In genomic region chr7:116211913-116212596, GRCh38 we compare ENCODE assay signal across 8 cellular contexts. TPM values are rescaled to one million over a fixed set of nuclear protein-coding genes. Genes with fewer than 3 reads are reported as not detected.
A peak's percentile ranks its signal among the peaks of the same experiment; 100 is the strongest.
DNase-seq lines count a peak whose midpoint lies in the region; ATAC-seq, FAIRE-seq and TF ChIP-seq lines count a peak whose summit lies in the region.

No MANE protein-coding gene starts in this region.

- CTCF ChIA-PET in HEK293 (lab: Yijun Ruan, JAX), result interaction anchor here (0.7 to 4.5 kb wide), 7 partner anchors 11 to 1551 kb away, joined by 3 to 26 read pairs (median 3); no protein-coding TSS in a partner anchor

- no peak overlapping the region for H3K27ac Mint-ChIP-seq in glutamatergic neuron (ENCODE audit: unreplicated experiment)

- FAIRE-seq in TTC549 (lab: Jason Lieb, UNC), result peak; percentile 15

- H3K4me1 Mint-ChIP-seq in glutamatergic neuron (ENCODE audit: low read depth, unreplicated experiment), result peaks cover 8% of the 10 kb centered on the region

- intact Hi-C loops in spleen (cut with DNase I; ENCODE audit: low total_unique reads), result no loop called here

- no peaks in the 10 kb centered on the region for H3K36me3 Mint-ChIP-seq in glutamatergic neuron (ENCODE audit: unreplicated experiment)

- peak overlapping the region; percentile 79 for H3K4me3 ChIP-seq in HEK293 (ENCODE audit: low read depth, low read length)
- peak overlapping the region; percentile 63 to 89 (median 74) for H3K4me3 ChIP-seq in spleen

- H3K9me3 ChIP-seq in HEK293 (ENCODE audit: control insufficient read depth, insufficient read depth, low read depth, low read length) (no peaks in the 10 kb centered on the region), spleen (no peaks in the 10 kb centered on the region)

- H3K9me3 Mint-ChIP-seq in glutamatergic neuron (ENCODE audit: unreplicated experiment), result peaks cover 4% of the 10 kb centered on the region

- H3K27me3 ChIP-seq in spleen (replicated peaks in 1 of 7), result no peaks in the 10 kb centered on the region

- H3K4me1 ChIP-seq in HEK293 (ENCODE audit: control insufficient read depth, insufficient read depth, low read length) (peaks cover 10% of the 10 kb centered on the region), spleen (peaks cover 31 to 72% (median 54%) of the 10 kb centered on the region in 6 donors)

- TF ChIP-seq CTCF in HEK293 (tag by site-specific recombination; IDR thresholded peaks at IDR 0.05) (no peak), glutamatergic neuron (IDR thresholded peaks at IDR 0.05; ENCODE audit: partially characterized antibody, unreplicated experiment) (no peak), spleen (IDR thresholded peaks at IDR 0.05 in 8 of 11, conservative IDR thresholded peaks at IDR 0.05 in 3 of 11) (no peak), omental fat pad (IDR thresholded peaks at IDR 0.05) (no peak)

- no peak for ATAC-seq in omental fat pad (ENCODE audit: low FRiP score)
- ATAC-seq in GM18498 (IDR thresholded peaks at IDR 0.05; ENCODE audit: unreplicated experiment), result no peak

- peak overlapping the region; percentile 98 for H3K4me3 Mint-ChIP-seq in glutamatergic neuron (ENCODE audit: unreplicated experiment)

- peaks cover 9% of the 10 kb centered on the region for H3K27me3 Mint-ChIP-seq in glutamatergic neuron (ENCODE audit: unreplicated experiment)

- peak overlapping the region; percentile 95 for H3K27ac ChIP-seq in HEK293 (ENCODE audit: extremely low read depth, low read depth, low read length)
- peak overlapping the region in 7 of 8 donors; percentile 91 to 97 (median 96) for H3K27ac ChIP-seq in spleen

- H3K36me3 ChIP-seq in HEK293 (ENCODE audit: control insufficient read depth in 2 of 2, insufficient read depth in 1 of 2, low read length in 2 of 2), result no peaks in the 10 kb centered on the region
- no peaks in the 10 kb centered on the region for H3K36me3 ChIP-seq in spleen

- WGBS in spleen, 5 donors, result 36 to 51% (median 38%) methylated on average over 7 of the region's 7 CpGs

- DNase-seq in glutamatergic neuron (no peak), spleen (no peak), HuH-7.5 (ENCODE audit: low spot score) (no peak), omental fat pad (ENCODE audit: low spot score) (no peak), NCI-H1436 treated with DMSO at 0.1 percent for 48 hours (lab: John Stamatoyannopoulos, UW) (no peak)

- POLR2A ChIA-PET in HEK293 (lab: Yijun Ruan, JAX), result interaction anchor here (1.0 to 3.1 kb wide), 4 partner anchors 7 to 380 kb away, joined by 3 to 43 read pairs (median 8); no protein-coding TSS in a partner anchor

- TF ChIP-seq POLR2A in spleen (IDR thresholded peaks at IDR 0.05), result no peak

TF ChIP-seq in HEK293, 187 proteins besides CTCF, POLR2A, EP300 and RAD21:
- TF ChIP-seq ZNF335 (tag by site-specific recombination; conservative IDR thresholded peaks at IDR 0.05) (0 out of 2 replicates have a peak, but pooled peaks have one; percentile 15), SP7 (tag by site-specific recombination; IDR thresholded peaks at IDR 0.05) (peak; percentile 53; the same call in 1 of the 2 replicates), PRDM1 (tag by site-specific recombination; IDR thresholded peaks at IDR 0.05) (0 out of 2 replicates have a peak, but pooled peaks have one; percentile 4), ZNF23 (tag by site-specific recombination; IDR thresholded peaks at IDR 0.05; ENCODE audit: borderline replicate concordance) (no peak)
- TF ChIP-seq, protein P1, sequence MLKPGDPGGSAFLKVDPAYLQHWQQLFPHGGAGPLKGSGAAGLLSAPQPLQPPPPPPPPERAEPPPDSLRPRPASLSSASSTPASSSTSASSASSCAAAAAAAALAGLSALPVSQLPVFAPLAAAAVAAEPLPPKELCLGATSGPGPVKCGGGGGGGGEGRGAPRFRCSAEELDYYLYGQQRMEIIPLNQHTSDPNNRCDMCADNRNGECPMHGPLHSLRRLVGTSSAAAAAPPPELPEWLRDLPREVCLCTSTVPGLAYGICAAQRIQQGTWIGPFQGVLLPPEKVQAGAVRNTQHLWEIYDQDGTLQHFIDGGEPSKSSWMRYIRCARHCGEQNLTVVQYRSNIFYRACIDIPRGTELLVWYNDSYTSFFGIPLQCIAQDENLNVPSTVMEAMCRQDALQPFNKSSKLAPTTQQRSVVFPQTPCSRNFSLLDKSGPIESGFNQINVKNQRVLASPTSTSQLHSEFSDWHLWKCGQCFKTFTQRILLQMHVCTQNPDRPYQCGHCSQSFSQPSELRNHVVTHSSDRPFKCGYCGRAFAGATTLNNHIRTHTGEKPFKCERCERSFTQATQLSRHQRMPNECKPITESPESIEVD (tag by site-specific recombination; IDR thresholded peaks at IDR 0.05), result peak; percentile 80; the same call in 1 of the 2 replicates

RNA-seq across cellular contexts. Expression of gene TES, which starts 1.7 kb away (rescaled TPM):
- total RNA-seq in glutamatergic neuron (ENCODE audit: unreplicated experiment) (53.5 TPM), spleen (10 to 100 TPM; 52.6 to 79.7 (median 66.4) TPM), omental fat pad (10 to 100 TPM; 22.0 to 58.6 (median 35.8) TPM)
- 10 to 100 TPM; 28.5 to 34.9 (median 32.9) TPM for polyA plus RNA-seq in spleen
